In genomic region chr1:89451011-89451410, GRCh38 we compare ENCODE assay signal across 12 cellular contexts.
DNase-seq lines count a peak whose midpoint lies in the region; ATAC-seq and TF ChIP-seq lines count a peak whose summit lies in the region.
"Had no signal": no experiment of that assay in that cellular context is flagged by ENCODE, and none has a peak within 500 bp of the region (broad histone marks: within the 10 kb centered on the region; RNA-seq: fewer than 3 reads in every experiment).

No MANE protein-coding gene starts in this region.

- in situ Hi-C loops in astrocyte of the spinal cord (cut with HindIII; ENCODE audit: low sequenced_read_pairs), result no loop called here

- ATAC-seq in GM19023 (IDR thresholded peaks at IDR 0.05; ENCODE audit: unreplicated experiment), result peak; percentile 50
- peak; percentile 39 for ATAC-seq in HG03575 (IDR thresholded peaks at IDR 0.05; ENCODE audit: extremely low read depth, insufficient number of reproducible peaks, low FRiP score, unreplicated experiment)
- ATAC-seq in sciatic nerve, result no peak
- ATAC-seq: heart right ventricle had no signal

- TF ChIP-seq CTCF in astrocyte of the spinal cord (IDR thresholded peaks at IDR 0.05; ENCODE audit: low read depth, low read length), result no peak
- no peak for TF ChIP-seq CTCF in testis (IDR thresholded peaks at IDR 0.05)
- TF ChIP-seq CTCF in tibial nerve (IDR thresholded peaks at IDR 0.05), result no peak

- H3K4me1 ChIP-seq in testis (no peaks in the 10 kb centered on the region), tibial nerve (no peaks in the 10 kb centered on the region)
- H3K4me1 ChIP-seq: heart right ventricle had no signal

- 69 to 71% methylated on average over 2 of the region's 2 CpGs for WGBS in testis, 2 donors
- 71 to 80% methylated on average over 2 of the region's 2 CpGs for WGBS in tibial nerve, 2 donors

- no peak for TF ChIP-seq EP300 in tibial nerve (IDR thresholded peaks at IDR 0.05)

- H3K27me3 ChIP-seq in testis (no peaks in the 10 kb centered on the region), tibial nerve (no peaks in the 10 kb centered on the region)
- H3K27me3 ChIP-seq: heart right ventricle had no signal

- H3K9me3 ChIP-seq in testis, result no peaks in the 10 kb centered on the region
- H3K9me3 ChIP-seq in tibial nerve, result no peaks in the 10 kb centered on the region
- H3K9me3 ChIP-seq: heart right ventricle had no signal

- H3K4me3 ChIP-seq in astrocyte of the spinal cord (ENCODE audit: low read depth, low read length), result no peak overlapping the region
- H3K4me3 ChIP-seq in testis, result no peak overlapping the region
- H3K4me3 ChIP-seq in tibial nerve, result no peak overlapping the region
- H3K4me3 ChIP-seq: heart right ventricle had no signal

- DNase-seq in AG20443 (ENCODE audit: low spot score) (peak; percentile 10), astrocyte of the spinal cord (ENCODE audit: low read depth, low spot score) (peak; percentile 24), testis (no peak), D341Med (ENCODE audit: low spot score) (no peak), tibial nerve (ENCODE audit: low spot score in 2 of 2) (no peak), sciatic nerve (ENCODE audit: low spot score) (no peak)
- DNase-seq: COR-L47, H9, heart right ventricle had no signal

- no peak overlapping the region for H3K27ac ChIP-seq in testis
- no peak overlapping the region for H3K27ac ChIP-seq in tibial nerve
- H3K27ac ChIP-seq: heart right ventricle, RWPE1 had no signal

- H3K36me3 ChIP-seq in testis (ENCODE audit: low read depth, missing control alignments), result no peaks in the 10 kb centered on the region
- no peaks in the 10 kb centered on the region for H3K36me3 ChIP-seq in tibial nerve
- H3K36me3 ChIP-seq: heart right ventricle had no signal

- TF ChIP-seq POLR2A in testis (IDR thresholded peaks at IDR 0.05), result no peak
- no peak for TF ChIP-seq POLR2A in tibial nerve (IDR thresholded peaks at IDR 0.05)

- intact Hi-C loops in testis (cut with DNase I; ENCODE audit: low total_unique reads) (no loop called here), sciatic nerve (cut with DNase I) (loop anchor here (5.0 kb wide), 1 partner anchor 514 kb away; no protein-coding TSS in a partner anchor)

Comparison
In these comparisons a context has a peak if more than half of its experiments do, and no peak if none do; other contexts are left out.
1. DNase-seq: peak in AG20443 (single experiment) and astrocyte of the spinal cord (single experiment); none in testis (single experiment), D341Med (single experiment), tibial nerve (0 of 2) and sciatic nerve (single experiment).